Comparison of ENCODE assay signal across 19 cellular contexts in the genomic region with DNA sequence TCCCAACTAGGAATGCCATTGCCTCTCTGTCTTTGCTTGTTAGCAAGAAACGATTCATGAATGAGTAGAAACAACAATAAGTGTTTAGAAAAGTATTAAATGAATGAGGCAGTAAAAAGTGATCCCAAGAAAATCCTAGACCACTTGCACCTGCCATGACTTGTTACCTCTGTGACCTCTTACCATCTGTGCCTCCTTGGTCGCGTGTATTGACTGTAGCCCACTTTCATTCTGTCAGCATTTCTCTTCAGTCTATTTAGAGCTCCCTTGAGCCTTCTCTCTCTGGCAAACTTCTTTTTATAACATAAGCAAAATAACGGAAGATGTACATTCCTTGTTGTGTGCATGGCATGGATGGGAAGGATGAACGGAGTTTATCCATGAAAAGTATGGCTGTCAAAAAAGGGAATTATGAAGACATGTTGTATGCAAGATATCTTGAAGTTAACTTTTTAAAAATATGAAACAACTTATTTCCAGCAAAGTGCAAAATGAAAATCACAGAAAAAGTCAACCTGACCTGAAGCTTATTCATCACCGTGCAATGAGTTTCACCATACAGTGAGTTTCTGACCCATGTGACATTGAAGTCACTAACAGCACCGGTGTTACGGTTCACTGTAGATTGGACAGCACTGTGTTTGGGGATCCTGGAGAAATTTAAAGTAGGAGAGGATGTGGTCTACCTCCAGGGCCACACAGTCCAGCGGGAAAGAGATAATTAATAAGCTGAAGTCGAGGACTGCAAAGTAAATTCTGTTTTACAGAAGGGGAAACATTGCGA. TPM values are rescaled to one million over a fixed set of nuclear protein-coding genes. Genes with fewer than 3 reads are reported as not detected.
DNase-seq lines count a peak whose midpoint lies in the region; TF ChIP-seq lines count a peak whose summit lies in the region.
"Had no signal": no experiment of that assay in that cellular context is flagged by ENCODE, and none has a peak within 500 bp of the region (broad histone marks: within the 10 kb centered on the region; RNA-seq: fewer than 3 reads in every experiment).

No MANE protein-coding gene starts in this region.

- H2AFZ ChIP-seq in KMS-11 (ENCODE audit: low read depth): no peak overlapping the region
- no peak overlapping the region for H2AFZ ChIP-seq in OCI-LY3 (ENCODE audit: low read depth, low read length)
- H2AFZ ChIP-seq: GM23248 had no signal

- no peak overlapping the region for H3K27ac Mint-ChIP-seq in glutamatergic neuron (ENCODE audit: unreplicated experiment)
- H3K27ac Mint-ChIP-seq: B cell; CD4-positive, CD25-positive, alpha-beta regulatory T cell; CD8-positive, alpha-beta T cell had no signal

- no peaks in the 10 kb centered on the region for H3K9me3 Mint-ChIP-seq in glutamatergic neuron (ENCODE audit: unreplicated experiment)
- H3K9me3 Mint-ChIP-seq: CD8-positive, alpha-beta T cell had no signal

- peaks cover 16% of the 10 kb centered on the region for H3K4me1 Mint-ChIP-seq in glutamatergic neuron (ENCODE audit: low read depth, unreplicated experiment)
- H3K4me1 Mint-ChIP-seq: B cell; CD4-positive, CD25-positive, alpha-beta regulatory T cell had no signal

- peak overlapping the region; percentile 94 for H3K27ac ChIP-seq in KMS-11
- peak overlapping the region; percentile 83 for H3K27ac ChIP-seq in OCI-LY3 (ENCODE audit: low read length)
- no peak overlapping the region for H3K27ac ChIP-seq in Peyer's patch
- H3K27ac ChIP-seq: 22Rv1, BLaER1, C4-2B, GM23248 had no signal

- H3K79me2 ChIP-seq in KMS-11 (ENCODE audit: insufficient read depth, low read depth) (peaks cover 75% of the 10 kb centered on the region), OCI-LY3 (ENCODE audit: low read length) (no peaks in the 10 kb centered on the region)

- 0 out of 2 replicates have a peak, but pooled peaks cover 6% of the 10 kb centered on the region for H3K36me3 ChIP-seq in KMS-11 (ENCODE audit: insufficient read depth)
- H3K36me3 ChIP-seq in OCI-LY3 (replicated peaks; ENCODE audit: low read depth, low read length): peaks cover 1% of the 10 kb centered on the region
- no peaks in the 10 kb centered on the region for H3K36me3 ChIP-seq in Peyer's patch
- H3K36me3 ChIP-seq: BLaER1 had no signal

- peak overlapping the region; percentile 27 for H3K4me3 Mint-ChIP-seq in glutamatergic neuron (ENCODE audit: unreplicated experiment)
- H3K4me3 Mint-ChIP-seq: B cell; CD4-positive, CD25-positive, alpha-beta regulatory T cell; CD8-positive, alpha-beta T cell had no signal

- H3K27me3 Mint-ChIP-seq in glutamatergic neuron (ENCODE audit: unreplicated experiment): peaks cover 4% of the 10 kb centered on the region
- H3K27me3 Mint-ChIP-seq: B cell had no signal

- H3K4me2 ChIP-seq in KMS-11 (peak overlapping the region; percentile 99), OCI-LY3 (ENCODE audit: low read length) (peak overlapping the region; percentile 29)
- H3K4me2 ChIP-seq: BLaER1 had no signal

- TF ChIP-seq CTCF in KMS-11 (conservative IDR thresholded peaks at IDR 0.05; ENCODE audit: low read depth, low read length) (no peak), OCI-LY3 (IDR thresholded peaks at IDR 0.05; ENCODE audit: low read depth, low read length) (no peak), glutamatergic neuron (IDR thresholded peaks at IDR 0.05; ENCODE audit: partially characterized antibody, unreplicated experiment) (no peak), Peyer's patch (IDR thresholded peaks at IDR 0.05) (no peak)

- no peak for TF ChIP-seq POLR2A in Peyer's patch (IDR thresholded peaks at IDR 0.05)

- H3K4me3 ChIP-seq in KMS-11 (IDR thresholded peaks at IDR 0.05; ENCODE audit: insufficient read depth, low read depth, low read length): no peak overlapping the region
- H3K4me3 ChIP-seq in OCI-LY3 (ENCODE audit: low read length): peak overlapping the region; percentile 13
- no peak overlapping the region for H3K4me3 ChIP-seq in Peyer's patch
- H3K4me3 ChIP-seq: BLaER1, GM23248 had no signal

- no peaks in the 10 kb centered on the region for H4K20me1 ChIP-seq in KMS-11 (ENCODE audit: insufficient read depth)
- no peaks in the 10 kb centered on the region for H4K20me1 ChIP-seq in OCI-LY3 (ENCODE audit: insufficient read depth, low read length)
- H4K20me1 ChIP-seq: BLaER1 had no signal

- H3K27me3 ChIP-seq in KMS-11 (ENCODE audit: insufficient read depth, low read depth): no peaks in the 10 kb centered on the region
- no peaks in the 10 kb centered on the region for H3K27me3 ChIP-seq in OCI-LY3 (ENCODE audit: low read depth, low read length)
- H3K27me3 ChIP-seq in Peyer's patch: no peaks in the 10 kb centered on the region
- H3K27me3 ChIP-seq: BLaER1 had no signal

- H3K4me1 ChIP-seq in KMS-11 (ENCODE audit: low read depth, poor library complexity, severe bottlenecking) (peaks cover 100% of the 10 kb centered on the region), OCI-LY3 (ENCODE audit: low read length) (peaks cover 39% of the 10 kb centered on the region), Peyer's patch (no peaks in the 10 kb centered on the region)
- H3K4me1 ChIP-seq: BLaER1, Caco-2 had no signal

- H3K9me3 ChIP-seq in OCI-LY3 (ENCODE audit: insufficient read depth, low read length) (no peaks in the 10 kb centered on the region), Peyer's patch (no peaks in the 10 kb centered on the region)
- H3K9me3 ChIP-seq: BLaER1, Caco-2 had no signal

- H3K36me3 Mint-ChIP-seq in glutamatergic neuron (ENCODE audit: unreplicated experiment): no peaks in the 10 kb centered on the region
- H3K36me3 Mint-ChIP-seq: CD4-positive, CD25-positive, alpha-beta regulatory T cell; CD8-positive, alpha-beta T cell had no signal

- H3K9ac ChIP-seq in KMS-11 (peak overlapping the region; percentile 71), OCI-LY3 (ENCODE audit: low read length) (peak overlapping the region; percentile 35)
- H3K9ac ChIP-seq: BLaER1, GM23248 had no signal

- DNase-seq in NCI-H2171 treated with DMSO at 0.1 percent for 48 hours (lab: John Stamatoyannopoulos, UW): peak; percentile 66
- no peak for DNase-seq in NCI-H2171 (lab: John Stamatoyannopoulos, UW)
- DNase-seq in glutamatergic neuron: no peak
- DNase-seq in Peyer's patch: no peak
- no peak for DNase-seq in ecto neural progenitor cell (ENCODE audit: low spot score)
- DNase-seq: Caco-2; CD4-positive, CD25-positive, alpha-beta regulatory T cell; CD8-positive, alpha-beta T cell; DMS153; DND-41; GM23248; H7; HCEC 1CT had no signal

RNA-seq across cellular contexts. Expression of gene KCNK1, which starts 47.7 kb away (rescaled TPM):
- total RNA-seq in glutamatergic neuron (ENCODE audit: unreplicated experiment) (not detected), Peyer's patch (10 to 100 TPM in 3 of 4 donors, not detected in 1; 17.2 to 22.2 (median 17.2) TPM)
- total RNA-seq: B cell; Caco-2; CD8-positive, alpha-beta T cell had no signal

Comparison
In these comparisons a context has a peak if more than half of its experiments do, and no peak if none do; other contexts are left out.
1. H3K27ac ChIP-seq: peak in KMS-11 (single experiment) and OCI-LY3 (single experiment); none in Peyer's patch (0 of 4).